ENCODE assay signal across 13 cellular contexts in the genomic region with DNA sequence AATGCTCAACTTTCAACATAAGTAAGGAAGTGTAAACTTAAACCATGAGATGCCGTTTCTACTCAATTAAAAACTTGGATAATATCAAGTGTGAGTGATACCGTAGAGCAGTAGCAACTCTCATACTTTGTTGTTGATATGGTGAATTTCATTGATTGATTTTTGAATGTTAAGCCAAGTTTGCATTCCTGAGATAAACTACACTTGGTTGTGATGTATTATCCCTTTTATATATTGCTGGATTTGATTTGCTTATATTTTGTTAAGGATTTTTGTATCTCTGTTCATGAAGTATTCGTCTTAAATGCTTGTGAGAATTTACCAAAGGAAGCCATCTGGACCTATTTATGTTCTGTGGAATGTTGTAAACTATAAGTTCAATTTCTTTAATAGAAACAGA.
"Had no signal": no experiment of that assay in that cellular context is flagged by ENCODE, and none has a peak within 500 bp of the region (broad histone marks: within the 10 kb centered on the region; RNA-seq: fewer than 3 reads in every experiment).

No MANE protein-coding gene starts in this region.

- DNase-seq: activated CD4-positive, alpha-beta T cell treated with anti-CD3 and anti-CD28 coated beads, Interleukin-2, amount 10 ng/mL, durations not matched to agents 7 days and 5 days; activated CD4-positive, CD25-positive, alpha-beta regulatory T cell; activated CD8-positive, alpha-beta memory T cell treated with anti-CD3 and anti-CD28 coated beads for 24 hours; activated naive CD4-positive, alpha-beta T cell treated with Interleukin-2 at 50 U/mL for 16 hours; body of pancreas; central memory CD4-positive, alpha-beta T cell; heart right ventricle; islet precursor cell; left ventricle myocardium inferior; stimulated activated CD4-positive, alpha-beta T cell treated with anti-CD3 and anti-CD28 coated beads, Interleukin-2, amount 100 ng/mL, for 48 hours; stimulated activated CD8-positive, alpha-beta memory T cell treated with anti-CD3 and anti-CD28 coated beads, Interleukin-4, amount 100 ng/mL, for 48 hours; testis had no signal

- H3K4me3 ChIP-seq: adrenal gland, body of pancreas, heart right ventricle, left ventricle myocardium inferior, testis had no signal

- H3K27me3 ChIP-seq: adrenal gland, body of pancreas, heart right ventricle, testis had no signal

- H3K36me3 ChIP-seq: adrenal gland, heart right ventricle, left ventricle myocardium inferior had no signal

- ATAC-seq: body of pancreas had no signal

- H3K4me1 ChIP-seq: testis had no signal

- H3K9me3 ChIP-seq: adrenal gland, body of pancreas, heart right ventricle, left ventricle myocardium inferior, testis had no signal

- H3K27ac ChIP-seq: adrenal gland, left ventricle myocardium inferior, testis had no signal
